17 cellular contexts compared by ENCODE assay signal in the genomic region with DNA sequence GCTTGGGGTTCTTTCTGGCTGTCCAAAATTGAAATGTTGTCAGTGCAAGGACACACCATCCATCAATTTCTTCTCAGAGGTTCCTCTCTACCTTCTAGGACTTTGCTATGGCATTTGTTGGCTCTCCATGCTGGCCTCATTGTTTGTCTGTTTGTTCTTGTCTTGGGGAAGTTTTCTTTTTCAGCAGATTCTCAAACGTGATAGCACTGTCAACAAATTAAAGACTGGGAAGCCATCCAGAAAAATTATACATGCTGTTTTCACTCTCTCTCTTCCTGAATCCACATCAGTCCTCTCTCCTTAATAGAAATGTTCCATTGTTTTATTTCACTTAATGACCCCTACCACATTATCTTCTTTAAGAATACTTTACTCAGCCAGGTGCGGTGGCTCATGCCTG.
"Had no signal": no experiment of that assay in that cellular context is flagged by ENCODE, and none has a peak within 500 bp of the region (broad histone marks: within the 10 kb centered on the region; RNA-seq: fewer than 3 reads in every experiment).

No MANE protein-coding gene starts in this region.

- H3K4me3 ChIP-seq: lower lobe of right lung, pancreas, upper lobe of left lung had no signal

- H3K4me1 ChIP-seq: lower lobe of right lung, pancreas, upper lobe of left lung had no signal

- H3K36me3 ChIP-seq: lower lobe of right lung, pancreas, upper lobe of left lung had no signal

- DNase-seq: activated CD4-positive, alpha-beta memory T cell treated with anti-CD3 and anti-CD28 coated beads for 36 hours; activated CD4-positive, alpha-beta T cell treated with anti-CD3 and anti-CD28 coated beads for 1 hour; activated CD8-positive, alpha-beta memory T cell treated with anti-CD3 and anti-CD28 coated beads, Interleukin-2, amount 50 U/mL, for 4 hours; activated naive CD8-positive, alpha-beta T cell treated with anti-CD3 and anti-CD28 coated beads, Interleukin-2, amount 10 ng/mL, durations not matched to agents 7 days and 5 days; activated T-cell treated with anti-CD3 and anti-CD28 coated beads, Interleukin-2, amount 50 U/mL, for 72 hours; anterior cingulate cortex; dermis blood vessel endothelial cell; endodermal cell; erythroblast; hippocampal formation; left cardiac atrium; lower lobe of right lung; pancreas; retina; stimulated activated CD4-positive, alpha-beta T cell treated with anti-CD3 and anti-CD28 coated beads, Interleukin-15, amount 100 ng/mL, for 24 hours; stimulated activated CD4-positive, alpha-beta T cell treated with anti-CD3 and anti-CD28 coated beads, Interleukin-4, amount 100 ng/mL, for 24 hours; upper lobe of left lung had no signal

- ATAC-seq: activated T-cell treated with anti-CD3 and anti-CD28 coated beads, Interleukin-2, amount 50 U/mL, for 72 hours; left cardiac atrium; lower lobe of right lung had no signal

- FAIRE-seq: pancreas had no signal

- H3K27ac ChIP-seq: lower lobe of right lung, pancreas, upper lobe of left lung had no signal

- H3K27me3 ChIP-seq: pancreas, upper lobe of left lung had no signal

- H3K9me3 ChIP-seq: lower lobe of right lung, pancreas, upper lobe of left lung had no signal
